8 cellular contexts compared by ENCODE assay signal in the genomic region with DNA sequence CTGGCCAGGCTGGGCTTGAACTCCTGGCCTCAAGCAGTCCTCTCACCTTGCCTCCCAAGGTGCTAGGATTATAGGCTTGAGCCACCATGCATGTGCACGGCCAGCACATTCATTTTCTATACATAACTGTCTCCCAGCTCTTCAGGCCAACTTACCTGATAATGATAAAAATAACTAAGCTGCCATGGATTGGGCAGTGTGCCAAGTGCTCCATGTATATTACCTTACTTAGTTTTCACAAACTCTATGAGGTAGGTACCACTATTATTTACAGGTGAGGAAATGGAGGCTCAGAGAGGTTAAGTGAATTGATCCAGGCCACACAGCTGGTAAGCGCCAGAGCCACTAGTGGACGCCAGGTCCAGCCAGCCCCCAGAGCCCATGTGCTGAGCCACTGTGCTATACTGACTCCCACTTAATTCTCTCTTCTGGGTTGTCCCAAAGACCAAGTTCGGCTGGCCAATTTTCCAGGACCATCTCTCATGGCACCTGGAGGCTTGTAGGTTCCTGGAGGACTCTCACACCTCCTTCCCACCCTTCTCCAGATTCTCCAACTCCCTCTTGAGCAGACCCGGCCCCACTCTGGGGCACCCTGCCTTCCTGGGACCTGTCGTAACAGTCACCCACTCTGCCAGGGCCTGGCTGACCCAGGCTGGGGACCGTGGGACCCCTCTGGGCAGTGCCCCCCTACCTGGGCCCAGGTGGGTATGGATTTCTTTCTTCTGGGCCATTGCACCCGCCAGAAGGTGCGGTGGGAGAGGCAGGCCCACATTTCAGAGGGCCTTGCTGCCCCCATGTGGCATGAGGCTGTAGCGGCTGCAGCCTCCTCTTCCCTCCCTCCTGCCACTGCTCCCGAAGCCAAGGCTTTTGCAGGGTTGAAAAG.
DNase-seq lines count a peak whose midpoint lies in the region; ATAC-seq and TF ChIP-seq lines count a peak whose summit lies in the region.

No MANE protein-coding gene starts in this region.

- peak; percentile 16 to 45 for DNase-seq in AML-193 (lab: John Stamatoyannopoulos, UW)
- DNase-seq in NCI-H2107 (lab: John Stamatoyannopoulos, UW), result peak; percentile 78
- DNase-seq in WERI-Rb-1, result peak; percentile 74
- DNase-seq in cardiac fibroblast (ENCODE audit: low read depth in 2 of 2), result peak; percentile 65 to 74
- peak; percentile 60 for DNase-seq in kidney glomerular epithelial cell (lab: John Stamatoyannopoulos, UW)
- peak; percentile 54 to 58 for DNase-seq in stimulated activated CD4-positive, alpha-beta T cell treated with anti-CD3 and anti-CD28 coated beads, Interleukin-2, amount 100 ng/mL, for 48 hours

- H3K9me3 ChIP-seq in WERI-Rb-1 (ENCODE audit: severe bottlenecking), result no peaks in the 10 kb centered on the region

- no peaks in the 10 kb centered on the region for H3K27me3 ChIP-seq in WERI-Rb-1 (ENCODE audit: insufficient read depth, low read depth, severe bottlenecking)

- no peak overlapping the region for H3K4me3 ChIP-seq in WERI-Rb-1 (ENCODE audit: low read depth, low read length)
- H3K4me3 ChIP-seq in cardiac fibroblast (replicated peaks in 1 of 2; ENCODE audit: low read depth in 2 of 2, low read length in 2 of 2), result no peak overlapping the region

- 0 out of 2 replicates have a peak overlapping the region, but pooled peaks have one; percentile 43 for H3K27ac ChIP-seq in WERI-Rb-1

- TF ChIP-seq CTCF in WERI-Rb-1 (IDR thresholded peaks at IDR 0.05; ENCODE audit: low read depth, low read length) (peak; percentile 90), cardiac fibroblast (IDR thresholded peaks at IDR 0.05; ENCODE audit: low read depth, low read length) (peak; percentile 91)

- no peaks in the 10 kb centered on the region for H3K36me3 ChIP-seq in WERI-Rb-1

- ATAC-seq in GM19468 (IDR thresholded peaks at IDR 0.05; ENCODE audit: extremely low read depth, unreplicated experiment) (peak; percentile 42), HG02884 (IDR thresholded peaks at IDR 0.05; ENCODE audit: unreplicated experiment) (no peak)
